In genomic region chr3:180679178-180680096, GRCh38 we compare ENCODE assay signal across 8 cellular contexts. TPM values are rescaled to one million over a fixed set of nuclear protein-coding genes. Genes with fewer than 3 reads are reported as not detected.
A peak's percentile ranks its signal among the peaks of the same experiment; 100 is the strongest.
DNase-seq lines count a peak whose midpoint lies in the region; ATAC-seq and TF ChIP-seq lines count a peak whose summit lies in the region.

Gene CCDC39, minus strand, starts transcription at chr3:180679489. Its CDS starts 109 bp downstream, at chr3:180679380.

- H3K27me3 ChIP-seq in CD4-positive, alpha-beta memory T cell (ENCODE audit: insufficient read depth, low read length), result peaks cover 10% of the 10 kb centered on the region
- H3K27me3 ChIP-seq in NT2/D1 (ENCODE audit: insufficient read depth, insufficient read length) (peaks cover 17% of the 10 kb centered on the region), neural cell (ENCODE audit: insufficient read depth, low read depth, low read length) (peaks cover 12% of the 10 kb centered on the region)

- peak within 1 kb of the TSS; percentile 80 for H2AFZ ChIP-seq in neural cell (ENCODE audit: low read depth, low read length)

- peak within 1 kb of the TSS; percentile 90 for H3K4me2 ChIP-seq in neural cell (ENCODE audit: low read length)

- H3K9me3 Mint-ChIP-seq in CD4-positive, alpha-beta memory T cell, result peaks cover 0 to 4% (median under 1%) of the 10 kb centered on the region in 8 donors
- no peaks in the 10 kb centered on the region for H3K9me3 Mint-ChIP-seq in activated T-helper 1 cell treated with anti-CD3 and anti-CD28 coated beads, Interleukin-12 subunit alpha, Interleukin-12 subunit beta, Interleukin-2, Interleukin-4 antibody, amounts not matched to agents 30 ng/mL and 10 ng/mL and 1 ng/mL, durations not matched to agents 14 hours and 24 hours and 36 hours
- H3K9me3 Mint-ChIP-seq in stimulated activated naive CD8-positive, alpha-beta T cell treated with anti-CD3 and anti-CD28 coated beads, Interleukin-15, amount 100 ng/mL, for 72 hours, result no peaks in the 10 kb centered on the region

- H3K4me3 ChIP-seq in CD4-positive, alpha-beta memory T cell (ENCODE audit: low read length in 2 of 2), result peak within 1 kb of the TSS; percentile 37 to 68
- H3K4me3 ChIP-seq in NT2/D1 (ENCODE audit: insufficient read length, low read depth), result peak within 1 kb of the TSS; percentile 78
- H3K4me3 ChIP-seq in fibroblast of the aortic adventitia (ENCODE audit: low read depth, low read length), result peak within 1 kb of the TSS; percentile 76
- H3K4me3 ChIP-seq in neural cell (ENCODE audit: low read length), result peak within 1 kb of the TSS; percentile 81

- DNase-seq in CD4-positive, alpha-beta memory T cell, result peak; percentile 41 to 51 (median 43)
- DNase-seq in NT2/D1 (ENCODE audit: low read depth, low spot score), result peak; percentile 76
- peak; percentile 26 for DNase-seq in activated T-helper 1 cell treated with anti-CD3 and anti-CD28 coated beads, Interleukin-12 subunit alpha, Interleukin-12 subunit beta, Interleukin-2, Interleukin-4 antibody, amounts not matched to agents 30 ng/mL and 10 ng/mL and 1 ng/mL, durations not matched to agents 14 hours and 24 hours and 36 hours (ENCODE audit: low spot score)
- DNase-seq in fibroblast of the aortic adventitia (ENCODE audit: low read depth), result peak; percentile 56
- DNase-seq in stimulated activated naive CD8-positive, alpha-beta T cell treated with anti-CD3 and anti-CD28 coated beads, Interleukin-15, amount 100 ng/mL, for 72 hours, result peak; percentile 62 to 68

- H3K27ac Mint-ChIP-seq in CD4-positive, alpha-beta memory T cell, result peak within 1 kb of the TSS; percentile 42 to 88 (median 72)
- H3K27ac Mint-ChIP-seq in activated T-helper 1 cell treated with anti-CD3 and anti-CD28 coated beads, Interleukin-12 subunit alpha, Interleukin-12 subunit beta, Interleukin-2, Interleukin-4 antibody, amounts not matched to agents 30 ng/mL and 10 ng/mL and 1 ng/mL, durations not matched to agents 14 hours and 24 hours and 36 hours, result peak within 1 kb of the TSS; percentile 64
- peak within 1 kb of the TSS; percentile 66 to 72 for H3K27ac Mint-ChIP-seq in stimulated activated naive CD8-positive, alpha-beta T cell treated with anti-CD3 and anti-CD28 coated beads, Interleukin-15, amount 100 ng/mL, for 72 hours

- peaks cover 22% of the 10 kb centered on the region for H3K4me1 ChIP-seq in CD4-positive, alpha-beta memory T cell (ENCODE audit: insufficient read depth, low read length)
- H3K4me1 ChIP-seq in NT2/D1 (ENCODE audit: insufficient read depth, insufficient read length), result no peaks in the 10 kb centered on the region

- H3K4me3 Mint-ChIP-seq in CD4-positive, alpha-beta memory T cell, result peak within 1 kb of the TSS; percentile 85 to 96 (median 90)
- H3K4me3 Mint-ChIP-seq in activated T-helper 1 cell treated with anti-CD3 and anti-CD28 coated beads, Interleukin-12 subunit alpha, Interleukin-12 subunit beta, Interleukin-2, Interleukin-4 antibody, amounts not matched to agents 30 ng/mL and 10 ng/mL and 1 ng/mL, durations not matched to agents 14 hours and 24 hours and 36 hours, result peak within 1 kb of the TSS; percentile 83
- H3K4me3 Mint-ChIP-seq in stimulated activated naive CD8-positive, alpha-beta T cell treated with anti-CD3 and anti-CD28 coated beads, Interleukin-15, amount 100 ng/mL, for 72 hours, result peak within 1 kb of the TSS; percentile 90 to 93

- H3K9ac ChIP-seq in NT2/D1 (ENCODE audit: insufficient read length, low read depth) (peak within 1 kb of the TSS; percentile 73), neural cell (ENCODE audit: low read length) (peak within 1 kb of the TSS; percentile 47)

- H3K36me3 Mint-ChIP-seq in CD4-positive, alpha-beta memory T cell, result peaks cover 0 to 2% of the 10 kb centered on the region in 2 donors
- H3K36me3 Mint-ChIP-seq in activated T-helper 1 cell treated with anti-CD3 and anti-CD28 coated beads, Interleukin-12 subunit alpha, Interleukin-12 subunit beta, Interleukin-2, Interleukin-4 antibody, amounts not matched to agents 30 ng/mL and 10 ng/mL and 1 ng/mL, durations not matched to agents 14 hours and 24 hours and 36 hours (ENCODE audit: low read depth), result no peaks in the 10 kb centered on the region

- H3K27me3 Mint-ChIP-seq in CD4-positive, alpha-beta memory T cell, result peaks cover 21 to 37% of the 10 kb centered on the region in 2 donors
- H3K27me3 Mint-ChIP-seq in activated T-helper 1 cell treated with anti-CD3 and anti-CD28 coated beads, Interleukin-12 subunit alpha, Interleukin-12 subunit beta, Interleukin-2, Interleukin-4 antibody, amounts not matched to agents 30 ng/mL and 10 ng/mL and 1 ng/mL, durations not matched to agents 14 hours and 24 hours and 36 hours (ENCODE audit: insufficient read depth), result peaks cover 41% of the 10 kb centered on the region
- peaks cover 51% of the 10 kb centered on the region for H3K27me3 Mint-ChIP-seq in stimulated activated naive CD8-positive, alpha-beta T cell treated with anti-CD3 and anti-CD28 coated beads, Interleukin-15, amount 100 ng/mL, for 72 hours

- H4K20me1 ChIP-seq in neural cell (ENCODE audit: insufficient read depth), result no peaks in the 10 kb centered on the region

- H3K4me1 Mint-ChIP-seq in CD4-positive, alpha-beta memory T cell, result peaks cover 12 to 25% (median 18%) of the 10 kb centered on the region in 4 donors
- peaks cover 22% of the 10 kb centered on the region for H3K4me1 Mint-ChIP-seq in activated T-helper 1 cell treated with anti-CD3 and anti-CD28 coated beads, Interleukin-12 subunit alpha, Interleukin-12 subunit beta, Interleukin-2, Interleukin-4 antibody, amounts not matched to agents 30 ng/mL and 10 ng/mL and 1 ng/mL, durations not matched to agents 14 hours and 24 hours and 36 hours (ENCODE audit: low read depth)
- H3K4me1 Mint-ChIP-seq in stimulated activated naive CD8-positive, alpha-beta T cell treated with anti-CD3 and anti-CD28 coated beads, Interleukin-15, amount 100 ng/mL, for 72 hours, result peaks cover 10% of the 10 kb centered on the region

- CTCF ChIA-PET in CD4-positive, alpha-beta memory T cell (lab: Charles Lee; ENCODE audit: partially characterized antibody), result interaction anchor here (1.2 to 1.5 kb wide), 3 partner anchors 28 to 233 kb away, joined by 4 to 6 read pairs (median 4); partner anchors contain the start of genes FXR1 and TTC14

- POLR2A ChIA-PET in CD4-positive, alpha-beta memory T cell (lab: Charles Lee; ENCODE audit: partially characterized antibody), result interaction anchor here (1.1 to 1.5 kb wide), 2 partner anchors 77 to 78 kb away, joined by 3 to 4 read pairs; partner anchors contain the start of gene TTC14

- H3K9me2 ChIP-seq in neural cell (ENCODE audit: insufficient read depth, low read length), result no peaks in the 10 kb centered on the region

- ATAC-seq in GM19455 (IDR thresholded peaks at IDR 0.05; ENCODE audit: unreplicated experiment) (peak; percentile 98), HG03571 (IDR thresholded peaks at IDR 0.05; ENCODE audit: unreplicated experiment) (peak; percentile 98)
- peak; percentile 93 for ATAC-seq in stimulated activated naive CD8-positive, alpha-beta T cell treated with anti-CD3 and anti-CD28 coated beads, Interleukin-15, amount 100 ng/mL, for 72 hours

- H3K27ac ChIP-seq in CD4-positive, alpha-beta memory T cell (ENCODE audit: low read depth, low read length), result no peak within 1 kb of the TSS
- peak within 1 kb of the TSS; percentile 27 for H3K27ac ChIP-seq in neural cell (ENCODE audit: low read length)

- TF ChIP-seq EP300 in neural cell (conservative IDR thresholded peaks at IDR 0.05; ENCODE audit: poor library complexity, severe bottlenecking), result peak; percentile 27

- intact Hi-C loops in CD4-positive, alpha-beta memory T cell (cut with micrococcal nuclease), result loop anchor here (1.0 kb wide), 1 partner anchor 77 kb away; the partner anchor contains the start of gene TTC14
- intact Hi-C loops in activated T-helper 1 cell treated with anti-CD3 and anti-CD28 coated beads, Interleukin-12 subunit alpha, Interleukin-12 subunit beta, Interleukin-2, Interleukin-4 antibody, amounts not matched to agents 30 ng/mL and 10 ng/mL and 1 ng/mL, durations not matched to agents 14 hours and 24 hours and 36 hours (cut with micrococcal nuclease), result loop anchor here (2.0 to 10.0 kb wide), 4 partner anchors 55 to 1025 kb away; partner anchors contain the start of genes FXR1 and TTC14

- H3F3A ChIP-seq in neural cell (ENCODE audit: insufficient read depth, low read length, poor library complexity, severe bottlenecking), result peaks cover 4% of the 10 kb centered on the region

- no peak for TF ChIP-seq CTCF in fibroblast of the aortic adventitia (IDR thresholded peaks at IDR 0.05; ENCODE audit: insufficient read depth, low read length)
- TF ChIP-seq CTCF in neural cell (IDR thresholded peaks at IDR 0.05; ENCODE audit: poor library complexity, severe bottlenecking), result peak; percentile 57

- no peaks in the 10 kb centered on the region for H3K36me3 ChIP-seq in CD4-positive, alpha-beta memory T cell (ENCODE audit: insufficient read depth, low read length)
- no peaks in the 10 kb centered on the region for H3K36me3 ChIP-seq in NT2/D1 (ENCODE audit: insufficient read depth, insufficient read length, low read length)
- no peaks in the 10 kb centered on the region for H3K36me3 ChIP-seq in neural cell (ENCODE audit: insufficient read depth, low read length)

- no peaks in the 10 kb centered on the region for H3K79me2 ChIP-seq in neural cell (replicated peaks; ENCODE audit: insufficient read depth, low read length)

- TF ChIP-seq RAD21 in neural cell (conservative IDR thresholded peaks at IDR 0.05), result no peak

- H3K9me3 ChIP-seq in CD4-positive, alpha-beta memory T cell (ENCODE audit: control insufficient read depth in 1 of 2, low read length in 2 of 2), result no peaks in the 10 kb centered on the region
- no peaks in the 10 kb centered on the region for H3K9me3 ChIP-seq in NT2/D1 (ENCODE audit: insufficient read depth, low read length)
- H3K9me3 ChIP-seq in neural cell (ENCODE audit: low read length), result no peaks in the 10 kb centered on the region

TF ChIP-seq in neural cell, 6 proteins besides CTCF, POLR2A, EP300 and RAD21 (continues in another document):
- TF ChIP-seq MXI1 (conservative IDR thresholded peaks at IDR 0.05; ENCODE audit: poor library complexity, severe bottlenecking) (peak; percentile 95), SMC3 (conservative IDR thresholded peaks at IDR 0.05; ENCODE audit: poor library complexity) (peak; percentile 32)

RNA-seq across cellular contexts. Expression of gene CCDC39, which starts in this region (rescaled TPM):
- total RNA-seq in CD4-positive, alpha-beta memory T cell, result under 1 TPM in 1 of 2 experiments, not detected in 1; 0.29 TPM
- polyA plus RNA-seq in CD4-positive, alpha-beta memory T cell, result not detected
- total RNA-seq in activated T-helper 1 cell treated with anti-CD3 and anti-CD28 coated beads, Interleukin-12 subunit alpha, Interleukin-12 subunit beta, Interleukin-2, Interleukin-4 antibody, amounts not matched to agents 30 ng/mL and 10 ng/mL and 1 ng/mL, durations not matched to agents 14 hours and 24 hours and 36 hours, result not detected in 2 replicates
- total RNA-seq in fibroblast of the aortic adventitia (ENCODE audit: low replicate concordance), result 0.27 and 8.1 TPM in 2 replicates
- 0.36 and 0.66 TPM in 2 replicates for polyA plus RNA-seq in neural cell
- polyA minus RNA-seq in neural cell, result 0.49 and 1.3 TPM in 2 replicates

Comparison
In these comparisons a context has a peak if more than half of its experiments do, and no peak if none do; other contexts are left out.
1. Peak in DNase-seq and H3K4me3 ChIP-seq in CD4-positive, alpha-beta memory T cell; RNA of the gene not detected or under 1 TPM.
2. Peak in DNase-seq in activated T-helper 1 cell treated with anti-CD3 and anti-CD28 coated beads, Interleukin-12 subunit alpha, Interleukin-12 subunit beta, Interleukin-2, Interleukin-4 antibody, amounts not matched to agents 30 ng/mL and 10 ng/mL and 1 ng/mL, durations not matched to agents 14 hours and 24 hours and 36 hours; RNA of the gene not detected or under 1 TPM.
3. DNase-seq: peak in every context shown above with its lines; median percentile 76 in NT2/D1; 65 in stimulated activated naive CD8-positive, alpha-beta T cell treated with anti-CD3 and anti-CD28 coated beads, Interleukin-15, amount 100 ng/mL, for 72 hours; 56 in fibroblast of the aortic adventitia; 43 in CD4-positive, alpha-beta memory T cell; 26 in activated T-helper 1 cell treated with anti-CD3 and anti-CD28 coated beads, Interleukin-12 subunit alpha, Interleukin-12 subunit beta, Interleukin-2, Interleukin-4 antibody, amounts not matched to agents 30 ng/mL and 10 ng/mL and 1 ng/mL, durations not matched to agents 14 hours and 24 hours and 36 hours.